8 cellular contexts compared by ENCODE assay signal in genomic region chr9:100066539-100066938, GRCh38. TPM values are rescaled to one million over a fixed set of nuclear protein-coding genes. Genes with fewer than 3 reads are reported as not detected.
DNase-seq lines count a peak whose midpoint lies in the region; ATAC-seq and TF ChIP-seq lines count a peak whose summit lies in the region.

No MANE protein-coding gene starts in this region.

- in situ Hi-C loops in GM13977 (cut with MboI; ENCODE audit: low pct_unique_long_range_greater_than_20kb, low sequenced_read_pairs, unreplicated experiment): no loop called here

- H3K27me3 ChIP-seq in Karpas-422 (ENCODE audit: low read length): no peaks in the 10 kb centered on the region

- H3K27ac ChIP-seq in Karpas-422 (ENCODE audit: low read length): 0 out of 2 replicates have a peak overlapping the region, but pooled peaks have one; percentile 17

- H3K36me3 ChIP-seq in Karpas-422 (ENCODE audit: insufficient read depth, low read length): no peaks in the 10 kb centered on the region

- peaks cover 5% of the 10 kb centered on the region for H4K20me1 ChIP-seq in Karpas-422 (ENCODE audit: insufficient read depth, low read depth, low read length)

- H3K4me3 ChIP-seq in Karpas-422 (ENCODE audit: low read length): no peak overlapping the region
- H3K4me3 ChIP-seq in fibroblast of mammary gland (ENCODE audit: control insufficient read depth, low read depth, low read length): no peak overlapping the region

- peaks cover 36% of the 10 kb centered on the region for H3K4me1 ChIP-seq in Karpas-422 (ENCODE audit: low read length)

- no peaks in the 10 kb centered on the region for H3K9me2 ChIP-seq in Karpas-422 (replicated peaks; ENCODE audit: insufficient read depth, low read length)

- H3K4me1 Mint-ChIP-seq in mesothelial cell of epicardium: peaks cover 5% of the 10 kb centered on the region

- H2AFZ ChIP-seq in Karpas-422 (ENCODE audit: low read length): no peak overlapping the region

- no peak overlapping the region for H3K9ac ChIP-seq in Karpas-422 (ENCODE audit: low read length)

- peaks cover 9% of the 10 kb centered on the region for H3K36me3 Mint-ChIP-seq in mesothelial cell of epicardium

- no peak overlapping the region for H3K4me2 ChIP-seq in Karpas-422 (ENCODE audit: low read depth, low read length, poor library complexity, severe bottlenecking)

- H3K79me2 ChIP-seq in Karpas-422 (ENCODE audit: low read length): peaks cover 71% of the 10 kb centered on the region

- no peaks in the 10 kb centered on the region for H3K9me3 Mint-ChIP-seq in mesothelial cell of epicardium

- DNase-seq in Ammon's horn (ENCODE audit: low spot score): peak; percentile 14
- no peak for DNase-seq in Karpas-422
- peak; percentile 63 for DNase-seq in fibroblast of mammary gland (ENCODE audit: low read depth)
- DNase-seq in effector CD4-positive, alpha-beta T cell: no peak
- no peak for DNase-seq in GM13977 (ENCODE audit: low spot score)
- no peak for DNase-seq in mesothelial cell of epicardium (ENCODE audit: low spot score in 2 of 2, unreplicated experiment in 2 of 2)
- no peak for DNase-seq in activated CD4-positive, alpha-beta T cell treated with anti-CD3 and anti-CD28 coated beads for 1 hour

- TF ChIP-seq CTCF in fibroblast of mammary gland (conservative IDR thresholded peaks at IDR 0.05; ENCODE audit: control insufficient read depth, insufficient read depth, low read depth, low read length) (no peak), GM13977 (IDR thresholded peaks at IDR 0.05; ENCODE audit: extremely low read depth, insufficient read depth, missing control alignments) (no peak), mesothelial cell of epicardium (IDR thresholded peaks at IDR 0.05; ENCODE audit: unreplicated experiment) (no peak)

- no peaks in the 10 kb centered on the region for H3K9me3 ChIP-seq in Karpas-422 (ENCODE audit: low read length)

- H3K27me3 Mint-ChIP-seq in mesothelial cell of epicardium (ENCODE audit: low read depth): no peaks in the 10 kb centered on the region

- no peak overlapping the region for H3K4me3 Mint-ChIP-seq in mesothelial cell of epicardium

- no peak overlapping the region for H3K27ac Mint-ChIP-seq in mesothelial cell of epicardium

- peak; percentile 78 for ATAC-seq in GM19467 (IDR thresholded peaks at IDR 0.05; ENCODE audit: unreplicated experiment)

RNA-seq across cellular contexts. Expression of gene ERP44, which starts 32.3 kb away (rescaled TPM):
- 10.3 and 20.9 TPM in 2 replicates for total RNA-seq in Karpas-422 (2014; rRNA removed; shearing (Covaris generic); ENCODE audit: low replicate concordance)
- total RNA-seq in mesothelial cell of epicardium: 17.5 to 18.3 TPM (median 18.2 TPM) in 3 replicates

RNA-seq across cellular contexts. Expression of gene INVS, which starts 32.5 kb away (rescaled TPM):
- 25.0 and 33.8 TPM in 2 replicates for total RNA-seq in Karpas-422 (2014; rRNA removed; shearing (Covaris generic); ENCODE audit: low replicate concordance)
- 24.7 to 27.6 TPM (median 26.0 TPM) in 3 replicates for total RNA-seq in mesothelial cell of epicardium

Comparison
In these comparisons a context has a peak if more than half of its experiments do, and no peak if none do; other contexts are left out.
1. DNase-seq: peak in Ammon's horn (single experiment) and fibroblast of mammary gland (single experiment); none in Karpas-422 (single experiment), effector CD4-positive, alpha-beta T cell (single experiment), GM13977 (single experiment), mesothelial cell of epicardium (0 of 2) and activated CD4-positive, alpha-beta T cell treated with anti-CD3 and anti-CD28 coated beads for 1 hour (single experiment).